In genomic region chr1:224867715-224868114, GRCh38 we compare ENCODE assay signal across 18 cellular contexts.
DNase-seq lines count a peak whose midpoint lies in the region; FAIRE-seq and TF ChIP-seq lines count a peak whose summit lies in the region.
"Had no signal": no experiment of that assay in that cellular context is flagged by ENCODE, and none has a peak within 500 bp of the region (broad histone marks: within the 10 kb centered on the region; RNA-seq: fewer than 3 reads in every experiment).

No MANE protein-coding gene starts in this region.

- in situ Hi-C loops in mammary epithelial cell (cut with MboI; ENCODE audit: low sequenced_read_pairs in 2 of 2), result no loop called here

- no peak overlapping the region for H3K9ac ChIP-seq in mammary epithelial cell (ENCODE audit: insufficient read depth, low read length)

- H3K4me3 Mint-ChIP-seq in MCF 10A (ENCODE audit: unreplicated experiment), result no peak overlapping the region
- H3K4me3 Mint-ChIP-seq: CD8-positive, alpha-beta T cell had no signal

- no peaks in the 10 kb centered on the region for H3K9me3 ChIP-seq in mammary epithelial cell (replicated peaks; ENCODE audit: insufficient read depth, low read length)

- no peak for FAIRE-seq in HTR-8/SVneo (lab: Jason Lieb, UNC)
- FAIRE-seq: G401.6, GM12878, H1 had no signal

- dilution Hi-C loops in mammary epithelial cell (cut with HindIII; ENCODE audit: low sequenced_read_pairs), result no loop called here

- DNase-seq in mammary epithelial cell (peak; percentile 19), MCF 10A (ENCODE audit: unreplicated experiment) (no peak), astrocyte of the hippocampus (ENCODE audit: low read depth, low spot score) (peak; percentile 16), glomerular visceral epithelial cell (ENCODE audit: extremely low spot score) (peak; percentile 17), posterior vena cava (ENCODE audit: low spot score) (no peak), NCI-H524 (lab: John Stamatoyannopoulos, UW) (no peak), NCI-H1048 (lab: John Stamatoyannopoulos, UW) (no peak), HTR-8/SVneo (ENCODE audit: insufficient read length, low spot score) (no peak)
- DNase-seq: CD8-positive, alpha-beta T cell; DMS79 treated with DMSO at 0.1 percent for 48 hours; NCI-H187; NK-92 treated with Interleukin-12 subunit alpha and Interleukin-12 subunit beta, amount 100 ng/mL, for 24 hours; OCI-M1; T-helper 1 cell had no signal

- BruUV-seq in mammary epithelial cell (replicated peaks; lab: Mats Ljungman, UMichigan), result no TSS peak
- BruUV-seq in MCF 10A (replicated peaks; lab: Mats Ljungman, UMichigan), result no TSS peak

- no peaks in the 10 kb centered on the region for H3K36me3 ChIP-seq in mammary epithelial cell (ENCODE audit: insufficient read depth, low read length)

- CTCF ChIA-PET in mammary epithelial cell (lab: Charles Lee; ENCODE audit: low non-redundant PET) (no interaction called here), MCF 10A (lab: Yijun Ruan, JAX) (interaction anchor here (1.4 to 2.3 kb wide), 3 partner anchors 16 to 55 kb away, joined by 3 to 19 read pairs (median 4); no protein-coding TSS in a partner anchor)

- POLR2A ChIA-PET in MCF 10A (lab: Yijun Ruan, JAX), result interaction anchor here (0.6 kb wide), 1 partner anchor 16 kb away, joined by 3 read pairs; no protein-coding TSS in a partner anchor

- no peak overlapping the region for H3K27ac Mint-ChIP-seq in MCF 10A (ENCODE audit: low read depth, unreplicated experiment)
- H3K27ac Mint-ChIP-seq: CD8-positive, alpha-beta T cell had no signal

- peaks cover 2% of the 10 kb centered on the region for H3K27me3 ChIP-seq in mammary epithelial cell (ENCODE audit: insufficient read depth, low read length)

- TF ChIP-seq CTCF in mammary epithelial cell (conservative IDR thresholded peaks at IDR 0.05 in 1 of 2, IDR thresholded peaks at IDR 0.05 in 1 of 2; ENCODE audit: extremely low read depth in 1 of 2, insufficient read depth in 1 of 2, low read depth in 1 of 2, low read length in 2 of 2) (no peak), MCF 10A (IDR thresholded peaks at IDR 0.05; ENCODE audit: unreplicated experiment) (no peak)

- H3K36me3 Mint-ChIP-seq in MCF 10A (ENCODE audit: insufficient read depth, unreplicated experiment), result no peaks in the 10 kb centered on the region
- H3K36me3 Mint-ChIP-seq: CD8-positive, alpha-beta T cell had no signal

- no peaks in the 10 kb centered on the region for H3K79me2 ChIP-seq in mammary epithelial cell (ENCODE audit: insufficient read depth, low read length)

- H3K27ac ChIP-seq in mammary epithelial cell (ENCODE audit: insufficient read depth, low read depth, low read length), result no peak overlapping the region
- H3K27ac ChIP-seq: 22Rv1 had no signal

- no peak overlapping the region for H2AFZ ChIP-seq in mammary epithelial cell (ENCODE audit: low read depth, low read length)

- H3K27me3 Mint-ChIP-seq in MCF 10A (ENCODE audit: insufficient read depth, unreplicated experiment), result no peaks in the 10 kb centered on the region

- no peaks in the 10 kb centered on the region for H4K20me1 ChIP-seq in mammary epithelial cell (ENCODE audit: insufficient read depth, low read length)

- H3K9me3 Mint-ChIP-seq in MCF 10A (ENCODE audit: unreplicated experiment), result no peaks in the 10 kb centered on the region

- H3K4me1 ChIP-seq in mammary epithelial cell (ENCODE audit: insufficient read depth, low read length), result no peaks in the 10 kb centered on the region

- intact Hi-C loops in mammary epithelial cell (cut with micrococcal nuclease) (no loop called here), MCF 10A (cut with micrococcal nuclease) (no loop called here), posterior vena cava (cut with DNase I) (no loop called here)

- H3K4me1 Mint-ChIP-seq in MCF 10A (ENCODE audit: insufficient read depth, unreplicated experiment), result no peaks in the 10 kb centered on the region

- no peak overlapping the region for H3K4me2 ChIP-seq in mammary epithelial cell (ENCODE audit: insufficient read depth, low read depth, low read length)

- H3K4me3 ChIP-seq in mammary epithelial cell (replicated peaks in 1 of 3; ENCODE audit: insufficient read depth in 1 of 3, low read depth in 2 of 3, low read length in 3 of 3), result no peak overlapping the region
- H3K4me3 ChIP-seq: GM12878 had no signal

Comparison
In these comparisons a context has a peak if more than half of its experiments do, and no peak if none do; other contexts are left out.
1. DNase-seq: peak in mammary epithelial cell (single experiment), astrocyte of the hippocampus (single experiment) and glomerular visceral epithelial cell (single experiment); none in MCF 10A (single experiment), posterior vena cava (single experiment), NCI-H524 (0 of 2), NCI-H1048 (single experiment) and HTR-8/SVneo (single experiment).